ENCODE assay signal across 9 cellular contexts in the genomic region with DNA sequence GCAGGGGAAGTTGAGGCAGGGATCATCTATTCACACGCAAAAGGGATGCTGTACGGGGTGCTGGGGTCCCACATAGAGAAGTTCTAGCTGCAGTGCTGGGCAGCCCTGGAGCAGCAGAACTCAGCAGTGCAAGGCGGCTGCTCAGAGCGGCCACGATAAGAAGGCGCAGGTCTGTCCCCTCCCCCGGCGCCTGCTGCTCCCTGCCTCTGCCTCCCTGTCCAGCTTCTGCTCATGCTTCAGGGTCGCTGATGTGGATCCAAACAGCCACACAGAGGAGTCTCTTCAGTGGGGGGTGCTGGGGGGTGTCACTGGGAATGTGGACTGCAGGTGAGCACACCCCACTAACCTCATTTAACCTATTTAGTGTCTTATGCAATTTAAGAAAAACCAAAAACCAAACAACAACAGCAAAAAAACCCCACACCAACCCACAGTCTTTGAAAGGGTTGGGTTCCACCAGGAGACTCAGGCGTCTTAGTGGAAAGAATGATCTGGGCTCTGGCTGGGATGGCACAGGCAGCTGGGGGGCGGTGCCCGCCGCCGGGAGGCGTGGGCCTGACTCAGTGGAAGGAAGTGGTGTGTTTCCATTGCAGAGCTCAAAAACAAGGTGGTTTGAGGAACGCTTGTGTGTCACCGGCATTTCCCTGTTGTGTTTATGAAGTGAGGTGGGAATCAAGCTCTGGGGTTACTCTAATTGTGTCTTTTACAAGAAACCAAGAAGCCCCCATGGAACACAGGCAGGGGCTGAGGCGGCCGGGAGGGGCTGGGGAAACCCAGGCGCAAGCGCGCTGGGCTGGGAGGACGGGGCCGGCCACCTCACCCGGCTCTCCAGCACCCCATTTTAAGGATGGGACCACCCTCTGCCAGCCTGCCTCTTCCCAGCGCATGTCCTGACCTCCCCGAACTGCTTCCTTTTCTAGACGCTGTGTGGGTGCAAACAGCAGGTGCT. TPM values are rescaled to one million over a fixed set of nuclear protein-coding genes. Genes with fewer than 3 reads are reported as not detected.
A peak's percentile ranks its signal among the peaks of the same experiment; 100 is the strongest.
DNase-seq lines count a peak whose midpoint lies in the region; TF ChIP-seq lines count a peak whose summit lies in the region.
"Had no signal": no experiment of that assay in that cellular context is flagged by ENCODE, and none has a peak within 500 bp of the region (broad histone marks: within the 10 kb centered on the region; RNA-seq: fewer than 3 reads in every experiment).

No MANE protein-coding gene starts in this region.

- H3K4me3 ChIP-seq in BLaER1 (no peak overlapping the region), uterus (no peak overlapping the region), A673 (ENCODE audit: low read depth, low read length, poor library complexity, severe bottlenecking) (no peak overlapping the region)

- TF ChIP-seq CTCF in uterus (IDR thresholded peaks at IDR 0.05): no peak
- TF ChIP-seq CTCF in RWPE1 (conservative IDR thresholded peaks at IDR 0.05; ENCODE audit: low read depth): no peak
- no peak for TF ChIP-seq CTCF in A673 (conservative IDR thresholded peaks at IDR 0.05; ENCODE audit: low read depth, low read length)

- H3K27me3 Mint-ChIP-seq in activated naive CD4-positive, alpha-beta T cell treated with anti-CD3 and anti-CD28 coated beads for 36 hours (ENCODE audit: low read depth): no peaks in the 10 kb centered on the region

- H3K9ac ChIP-seq in BLaER1: no peak overlapping the region

- peak overlapping the region; percentile 43 for H3K4me3 Mint-ChIP-seq in activated naive CD4-positive, alpha-beta T cell treated with anti-CD3 and anti-CD28 coated beads for 36 hours

- peaks cover 55% of the 10 kb centered on the region for H3K4me1 ChIP-seq in BLaER1
- H3K4me1 ChIP-seq in uterus: no peaks in the 10 kb centered on the region
- no peaks in the 10 kb centered on the region for H3K4me1 ChIP-seq in A673 (ENCODE audit: insufficient read depth, low read length, poor library complexity, severe bottlenecking)

- H3K9me3 ChIP-seq in BLaER1: peaks cover 12% of the 10 kb centered on the region
- no peaks in the 10 kb centered on the region for H3K9me3 ChIP-seq in uterus
- no peaks in the 10 kb centered on the region for H3K9me3 ChIP-seq in A673 (ENCODE audit: low read depth, low read length, poor library complexity, severe bottlenecking)

- no peak for TF ChIP-seq POLR2A in uterus (IDR thresholded peaks at IDR 0.05)

- no peaks in the 10 kb centered on the region for H3K36me3 Mint-ChIP-seq in activated naive CD4-positive, alpha-beta T cell treated with anti-CD3 and anti-CD28 coated beads for 36 hours (ENCODE audit: low read depth)

- H3K4me1 Mint-ChIP-seq in activated naive CD4-positive, alpha-beta T cell treated with anti-CD3 and anti-CD28 coated beads for 36 hours (ENCODE audit: low read depth): peaks cover 50% of the 10 kb centered on the region

- no peaks in the 10 kb centered on the region for H3K36me3 ChIP-seq in BLaER1
- H3K36me3 ChIP-seq in uterus: no peaks in the 10 kb centered on the region
- no peaks in the 10 kb centered on the region for H3K36me3 ChIP-seq in A673 (ENCODE audit: insufficient read depth, low read length, poor library complexity, severe bottlenecking)

- intact Hi-C loops in activated naive CD4-positive, alpha-beta T cell treated with anti-CD3 and anti-CD28 coated beads for 36 hours (cut with micrococcal nuclease): loop anchor here (1.0 to 5.0 kb wide), 12 partner anchors 14 to 371 kb away; no protein-coding TSS in a partner anchor
- intact Hi-C loops in uterus (cut with DNase I; ENCODE audit: low total_unique reads) (no loop called here), A673 (cut with micrococcal nuclease; ENCODE audit: unreplicated experiment) (no loop called here)

- CTCF ChIA-PET in activated naive CD4-positive, alpha-beta T cell treated with anti-CD3 and anti-CD28 coated beads for 36 hours (lab: Charles Lee): interaction anchor here (0.8 to 2.9 kb wide), 5 partner anchors 10 to 52 kb away, joined by 3 to 11 read pairs (median 5); no protein-coding TSS in a partner anchor
- CTCF ChIA-PET in RWPE1 (lab: Yijun Ruan, JAX): interaction anchor here (0.7 kb wide), 1 partner anchor 152 kb away, joined by 4 read pairs; no protein-coding TSS in a partner anchor
- CTCF ChIA-PET in A673 (lab: Charles Lee): no interaction called here

- BruUV-seq in A673 (replicated peaks; lab: Mats Ljungman, UMichigan): no TSS peak

- DNase-seq in activated CD4-positive, CD25-positive, alpha-beta regulatory T cell treated with anti-CD3 and anti-CD28 coated beads, Interleukin-2, amount 50 U/mL, for 16 hours (ENCODE audit: low read depth, low spot score): peak; percentile 70
- DNase-seq in activated naive CD4-positive, alpha-beta T cell treated with anti-CD3 and anti-CD28 coated beads for 36 hours: peak; percentile 96
- peak; percentile 68 to 92 (median 78) for DNase-seq in stimulated activated CD4-positive, alpha-beta T cell treated with anti-CD3 and anti-CD28 coated beads, Interleukin-1b, Interleukin-23, amount 100 ng/mL, for 24 hours (ENCODE audit: low read depth in 4 of 4, low spot score in 1 of 4)
- no peak for DNase-seq in uterus
- DNase-seq in RWPE1 (ENCODE audit: low spot score): no peak
- no peak for DNase-seq in NCI-H2081 treated with DMSO at 0.1 percent for 48 hours (lab: John Stamatoyannopoulos, UW)
- DNase-seq in A673 (ENCODE audit: low spot score): no peak

- peak overlapping the region; percentile 56 for H3K27ac ChIP-seq in BLaER1
- H3K27ac ChIP-seq in uterus: no peak overlapping the region
- H3K27ac ChIP-seq in RWPE1: no peak overlapping the region
- H3K27ac ChIP-seq in A673 (ENCODE audit: low read depth, low read length, poor library complexity, severe bottlenecking): no peak overlapping the region

- POLR2A ChIA-PET in RWPE1 (lab: Yijun Ruan, JAX; ENCODE audit: low non-redundant PET): no interaction called here
- POLR2A ChIA-PET in A673 (lab: Charles Lee; ENCODE audit: low non-redundant PET): no interaction called here

- H3K4me2 ChIP-seq in BLaER1: peak overlapping the region; percentile 66

- H4K20me1 ChIP-seq in BLaER1: no peaks in the 10 kb centered on the region

- H3K27ac Mint-ChIP-seq in activated naive CD4-positive, alpha-beta T cell treated with anti-CD3 and anti-CD28 coated beads for 36 hours: peak overlapping the region; percentile 95

- H3K27me3 ChIP-seq in BLaER1 (no peaks in the 10 kb centered on the region), uterus (no peaks in the 10 kb centered on the region), A673 (replicated peaks; ENCODE audit: insufficient read depth, low read depth, low read length, poor library complexity) (no peaks in the 10 kb centered on the region)

- H3K9me3 Mint-ChIP-seq in activated naive CD4-positive, alpha-beta T cell treated with anti-CD3 and anti-CD28 coated beads for 36 hours: no peaks in the 10 kb centered on the region

RNA-seq across cellular contexts. Expression of a gene that starts 55.1 kb away (rescaled TPM):
- total RNA-seq in activated naive CD4-positive, alpha-beta T cell treated with anti-CD3 and anti-CD28 coated beads for 36 hours: 100 to 1,000 TPM; 500 to 504 TPM
- total RNA-seq in uterus: 1 to 10 TPM in 1 of 4 donors, under 1 TPM in 1, not detected in 2; 0.55 to 2.0 TPM
- 0.07 and 0.37 TPM in 2 replicates for total RNA-seq in A673 (2021)
- total RNA-seq: renal cortical epithelial cell had no signal

Comparison
In these comparisons a context has a peak if more than half of its experiments do, and no peak if none do; other contexts are left out.
1. DNase-seq: peak in activated CD4-positive, CD25-positive, alpha-beta regulatory T cell treated with anti-CD3 and anti-CD28 coated beads, Interleukin-2, amount 50 U/mL, for 16 hours (single experiment), activated naive CD4-positive, alpha-beta T cell treated with anti-CD3 and anti-CD28 coated beads for 36 hours (single experiment) and stimulated activated CD4-positive, alpha-beta T cell treated with anti-CD3 and anti-CD28 coated beads, Interleukin-1b, Interleukin-23, amount 100 ng/mL, for 24 hours (4 of 4); none in uterus (0 of 2), RWPE1 (single experiment), NCI-H2081 treated with DMSO at 0.1 percent for 48 hours (single experiment) and A673 (single experiment).
2. RNA of a gene that starts 55.1 kb away (total RNA-seq): 500 to 504 TPM in activated naive CD4-positive, alpha-beta T cell treated with anti-CD3 and anti-CD28 coated beads for 36 hours; 0.55 to 2.0 TPM in uterus and 0.07 to 0.37 TPM in A673; every median in the first group is over 100 times any median in the second.